1 cellular context compared by ENCODE assay signal in genomic region chr7:150417239-150417638, GRCh38.
TF ChIP-seq lines count a peak whose summit lies in the region.

No MANE protein-coding gene starts in this region.

TF ChIP-seq in H1, 55 proteins besides CTCF, POLR2A, EP300 and RAD21 (continued from another document):
- TF ChIP-seq JUND (IDR thresholded peaks at IDR 0.05; ENCODE audit: low read length) (no peak), SP4 (IDR thresholded peaks at IDR 0.05; ENCODE audit: low read length) (no peak), CBX5 (IDR thresholded peaks at IDR 0.05; ENCODE audit: low read depth, low read length) (no peak), POU5F1 (IDR thresholded peaks at IDR 0.05; ENCODE audit: low read depth, low read length) (no peak), TCF12 (IDR thresholded peaks at IDR 0.05; ENCODE audit: low read depth, low read length) (no peak), FOSL1 (IDR thresholded peaks at IDR 0.05; ENCODE audit: insufficient read depth, low read depth, low read length) (no peak), SIN3A (conservative IDR thresholded peaks at IDR 0.05 in 1 of 2, IDR thresholded peaks at IDR 0.05 in 1 of 2; ENCODE audit: low read depth in 1 of 2, low read length in 2 of 2) (no peak)
- TF ChIP-seq, protein P1, sequence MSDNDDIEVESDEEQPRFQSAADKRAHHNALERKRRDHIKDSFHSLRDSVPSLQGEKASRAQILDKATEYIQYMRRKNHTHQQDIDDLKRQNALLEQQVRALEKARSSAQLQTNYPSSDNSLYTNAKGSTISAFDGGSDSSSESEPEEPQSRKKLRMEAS (IDR thresholded peaks at IDR 0.05), result no peak
